In the genomic region with DNA sequence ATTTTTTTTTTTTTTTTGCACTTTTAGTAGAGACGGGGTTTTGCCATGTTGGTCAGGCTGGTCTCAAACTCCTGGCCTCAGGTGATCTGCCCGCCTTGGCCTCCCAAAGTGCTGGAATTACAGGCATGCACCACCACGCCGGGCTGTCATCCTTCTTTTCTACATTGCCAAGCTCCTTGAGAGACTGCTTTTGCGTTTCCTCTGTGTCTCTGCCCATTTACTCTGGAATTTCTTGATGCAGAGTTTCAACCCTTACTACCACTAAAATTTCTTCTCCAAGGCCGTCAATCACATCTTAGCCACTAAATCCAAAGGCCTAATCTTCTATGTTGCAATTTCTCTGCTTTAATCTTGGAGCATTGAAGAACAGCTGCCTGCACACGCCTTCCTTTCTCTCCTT, we compare ENCODE assay signal across 19 cellular contexts.
A peak's percentile ranks its signal among the peaks of the same experiment; 100 is the strongest.
DNase-seq lines count a peak whose midpoint lies in the region; ATAC-seq, FAIRE-seq and TF ChIP-seq lines count a peak whose summit lies in the region.
"Had no signal": no experiment of that assay in that cellular context is flagged by ENCODE, and none has a peak within 500 bp of the region (broad histone marks: within the 10 kb centered on the region; RNA-seq: fewer than 3 reads in every experiment).

No MANE protein-coding gene starts in this region.

- peak overlapping the region; percentile 52; the same call in 1 of the 2 replicates for H3K4me2 ChIP-seq in MM.1S (ENCODE audit: low read depth, low read length)
- H3K4me2 ChIP-seq in H1 (ENCODE audit: insufficient read depth in 1 of 2, low read depth in 2 of 2, low read length in 2 of 2), result no peak overlapping the region
- no peak overlapping the region for H3K4me2 ChIP-seq in trophoblast cell (ENCODE audit: low read length)
- H3K4me2 ChIP-seq: BLaER1 had no signal

- no peak overlapping the region for H2BK20ac ChIP-seq in H1 (ENCODE audit: low read length)

- no peak for FAIRE-seq in H1 (lab: Jason Lieb, UNC)
- FAIRE-seq: G401.6, GM12892, GM19239 had no signal

- H4K91ac ChIP-seq in H1 (replicated peaks; ENCODE audit: insufficient read length, low read length) (no peak overlapping the region), trophoblast cell (ENCODE audit: low read depth, low read length) (no peak overlapping the region)

- H2BK15ac ChIP-seq in H1 (ENCODE audit: low read length), result no peak overlapping the region

- no peak overlapping the region for H3K14ac ChIP-seq in H1 (ENCODE audit: insufficient read length)
- no peak overlapping the region for H3K14ac ChIP-seq in trophoblast cell (ENCODE audit: low read length)

- H2BK5ac ChIP-seq in H1 (ENCODE audit: low read depth, low read length) (no peak overlapping the region), trophoblast cell (ENCODE audit: low read depth, low read length, poor library complexity) (no peak overlapping the region)

- TF ChIP-seq POLR2A in H1 (IDR thresholded peaks at IDR 0.05; ENCODE audit: control extremely low read depth in 1 of 2, low read depth in 2 of 2, low read length in 2 of 2) (no peak), upper lobe of left lung (IDR thresholded peaks at IDR 0.05) (no peak)

- no peak for TF ChIP-seq EP300 in H1 (IDR thresholded peaks at IDR 0.05; ENCODE audit: borderline replicate concordance in 1 of 2, low read depth in 2 of 2, low read length in 2 of 2)
- no peak for TF ChIP-seq EP300 in upper lobe of left lung (IDR thresholded peaks at IDR 0.05)

- peak overlapping the region; percentile 89 for H2AFZ ChIP-seq in MM.1S (ENCODE audit: low read length)
- H2AFZ ChIP-seq in H1 (ENCODE audit: low read length), result 0 out of 2 replicates have a peak overlapping the region, but pooled peaks have one; percentile 53
- no peak overlapping the region for H2AFZ ChIP-seq in trophoblast cell (ENCODE audit: insufficient read depth, low read length, poor library complexity)

- H3K9ac ChIP-seq in MM.1S (ENCODE audit: low read length) (peak overlapping the region; percentile 23; the same call in 1 of the 2 replicates), H1 (replicated peaks in 1 of 4; ENCODE audit: extremely low read depth in 1 of 4, low read depth in 3 of 4, low read length in 3 of 4) (no peak overlapping the region), trophoblast cell (ENCODE audit: low read length) (no peak overlapping the region)
- H3K9ac ChIP-seq: BLaER1 had no signal

- no peak overlapping the region for H3K4me3 ChIP-seq in MM.1S (ENCODE audit: low read length)
- no peak overlapping the region for H3K4me3 ChIP-seq in H1 (ENCODE audit: extremely low read depth in 1 of 4, insufficient read depth in 2 of 4, low read depth in 3 of 4, low read length in 4 of 4)
- H3K4me3 ChIP-seq in trophoblast cell (ENCODE audit: low read depth, low read length), result no peak overlapping the region
- H3K4me3 ChIP-seq in upper lobe of left lung, result no peak overlapping the region
- H3K4me3 ChIP-seq: BLaER1 had no signal

- H3K4ac ChIP-seq in H1 (replicated peaks; ENCODE audit: insufficient read length, low read depth, low read length) (peak overlapping the region; percentile 32), trophoblast cell (ENCODE audit: low read depth, low read length) (no peak overlapping the region)

- H3F3A ChIP-seq in MM.1S (ENCODE audit: insufficient read depth, low read length), result peaks cover 7% of the 10 kb centered on the region; the same call in 1 of the 2 replicates

- no peak overlapping the region for H3K23ac ChIP-seq in H1 (ENCODE audit: insufficient read length)
- no peak overlapping the region for H3K23ac ChIP-seq in trophoblast cell (ENCODE audit: low read length)

- H3K36me3 ChIP-seq in MM.1S (replicated peaks; ENCODE audit: insufficient read depth, low read length) (no peaks in the 10 kb centered on the region), H1 (ENCODE audit: control insufficient read depth in 2 of 4, insufficient read depth in 4 of 4, low read length in 3 of 4) (no peaks in the 10 kb centered on the region), trophoblast cell (ENCODE audit: control insufficient read depth in 1 of 2, insufficient read depth in 2 of 2, low read length in 2 of 2) (no peaks in the 10 kb centered on the region), upper lobe of left lung (no peaks in the 10 kb centered on the region)
- H3K36me3 ChIP-seq: BLaER1 had no signal

- H3K9me3 ChIP-seq in MM.1S (replicated peaks; ENCODE audit: insufficient read depth, low read length), result no peaks in the 10 kb centered on the region
- H3K9me3 ChIP-seq in H1 (ENCODE audit: insufficient read depth in 2 of 2, low read depth in 1 of 2, low read length in 1 of 2), result no peaks in the 10 kb centered on the region
- no peaks in the 10 kb centered on the region for H3K9me3 ChIP-seq in trophoblast cell (ENCODE audit: insufficient read depth, low read depth, low read length)
- no peaks in the 10 kb centered on the region for H3K9me3 ChIP-seq in upper lobe of left lung
- H3K9me3 ChIP-seq: BLaER1, Caco-2 had no signal

- CTCF ChIA-PET in H1 (lab: Charles Lee; ENCODE audit: partially characterized antibody), result interaction anchor here (0.7 to 1.5 kb wide), 3 partner anchors 14 to 205 kb away, joined by 3 read pairs; no protein-coding TSS in a partner anchor

- no peak overlapping the region for H4K8ac ChIP-seq in H1 (ENCODE audit: extremely low read depth, insufficient read depth, low read length)
- no peak overlapping the region for H4K8ac ChIP-seq in trophoblast cell (ENCODE audit: low read depth, low read length)

- H3K56ac ChIP-seq in H1 (replicated peaks; ENCODE audit: insufficient read length, low read depth, low read length), result no peak overlapping the region

- H3K27ac ChIP-seq in MM.1S (ENCODE audit: low read length) (peak overlapping the region; percentile 56; the same call in 1 of the 2 replicates), H1 (ENCODE audit: low read depth, low read length) (no peak overlapping the region), trophoblast cell (ENCODE audit: low read depth, low read length) (no peak overlapping the region), upper lobe of left lung (no peak overlapping the region)
- H3K27ac ChIP-seq: BLaER1, C4-2B had no signal

- peaks cover 14% of the 10 kb centered on the region for H3K4me1 ChIP-seq in MM.1S (ENCODE audit: low read length)
- peaks cover 0 to 3% (median 0%) of the 10 kb centered on the region in 4 experiments; a peak in 1 of 7 replicates for H3K4me1 ChIP-seq in H1 (replicated peaks in 1 of 4; ENCODE audit: control insufficient read depth in 3 of 4, insufficient read depth in 4 of 4, low read length in 3 of 4)
- no peaks in the 10 kb centered on the region for H3K4me1 ChIP-seq in trophoblast cell (ENCODE audit: control insufficient read depth in 1 of 2, insufficient read depth in 2 of 2, low read length in 2 of 2)
- no peaks in the 10 kb centered on the region for H3K4me1 ChIP-seq in upper lobe of left lung
- H3K4me1 ChIP-seq: BLaER1 had no signal

- POLR2A ChIA-PET in H1 (lab: Charles Lee; ENCODE audit: partially characterized antibody), result no interaction called here

- H3K18ac ChIP-seq in H1 (ENCODE audit: extremely low read depth, low read length) (no peak overlapping the region), trophoblast cell (ENCODE audit: low read length) (no peak overlapping the region)

- H2BK120ac ChIP-seq in H1 (replicated peaks; ENCODE audit: low read depth, low read length), result no peak overlapping the region
- no peak overlapping the region for H2BK120ac ChIP-seq in trophoblast cell (ENCODE audit: insufficient read depth, low read length, poor library complexity)

- H4K5ac ChIP-seq in H1 (ENCODE audit: insufficient read length, low read depth, low read length), result no peak overlapping the region

- no peaks in the 10 kb centered on the region for H3K23me2 ChIP-seq in H1 (ENCODE audit: low read depth, low read length)

- H2AK5ac ChIP-seq in H1 (ENCODE audit: low read depth, low read length) (no peak overlapping the region), trophoblast cell (ENCODE audit: low read length) (no peak overlapping the region)

- H3K79me2 ChIP-seq in MM.1S (ENCODE audit: low read length) (no peaks in the 10 kb centered on the region), H1 (ENCODE audit: control insufficient read depth in 1 of 2, insufficient read depth in 2 of 2, low read length in 2 of 2) (no peaks in the 10 kb centered on the region), trophoblast cell (ENCODE audit: control insufficient read depth, insufficient read depth, low read length, poor library complexity) (no peaks in the 10 kb centered on the region)

- H4K20me1 ChIP-seq in MM.1S (ENCODE audit: insufficient read depth, low read length) (no peaks in the 10 kb centered on the region), H1 (replicated peaks in 1 of 2; ENCODE audit: control insufficient read depth in 1 of 2, insufficient read depth in 2 of 2, low read length in 2 of 2) (no peaks in the 10 kb centered on the region)
- H4K20me1 ChIP-seq: BLaER1 had no signal

- ATAC-seq in upper lobe of left lung (ENCODE audit: low FRiP score in 2 of 2), result no peak
- ATAC-seq in GM18909 (IDR thresholded peaks at IDR 0.05; ENCODE audit: poor library complexity, unreplicated experiment), result no peak
- ATAC-seq: CD8-positive, alpha-beta T cell had no signal

- WGBS in H1 (ENCODE audit: extremely low coverage in 1 of 2, insufficient coverage in 1 of 2, insufficient read length in 1 of 2, insufficient replicate concordance in 2 of 2, low coverage in 1 of 2, low lambda C conversion rate in 2 of 2, missing lambda C conversion rate in 1 of 2), 2 experiments, result 91% methylated on average over 6 of the region's 7 CpGs; no CpG with 5 or more reads in 1 of the 2 experiments
- no CpG with 5 or more reads among the region's 7 CpGs for WGBS in trophoblast cell (ENCODE audit: extremely low coverage, insufficient coverage, insufficient read length)
- WGBS in upper lobe of left lung, 2 donors, result 84 to 90% methylated on average over 7 of the region's 7 CpGs

- TF ChIP-seq CTCF in MM.1S (IDR thresholded peaks at IDR 0.05; ENCODE audit: low read length), result no peak
- no peak for TF ChIP-seq CTCF in H1 (IDR thresholded peaks at IDR 0.05; ENCODE audit: control extremely low read depth in 1 of 3, insufficient read depth in 1 of 3, low read depth in 1 of 3, low read length in 3 of 3)
- TF ChIP-seq CTCF in upper lobe of left lung (IDR thresholded peaks at IDR 0.05), result no peak

- TF ChIP-seq RAD21 in H1 (IDR thresholded peaks at IDR 0.05 in 1 of 2, conservative IDR thresholded peaks at IDR 0.05 in 1 of 2; ENCODE audit: low read depth in 2 of 2, low read length in 2 of 2), result no peak

- no peaks in the 10 kb centered on the region for H3K79me1 ChIP-seq in H1 (ENCODE audit: low read depth, low read length)
- no peaks in the 10 kb centered on the region for H3K79me1 ChIP-seq in trophoblast cell (ENCODE audit: low read length)

- no peaks in the 10 kb centered on the region for H3K9me2 ChIP-seq in MM.1S (replicated peaks; ENCODE audit: insufficient read depth, low read length)

- no peak overlapping the region for H4K12ac ChIP-seq in trophoblast cell (ENCODE audit: low read depth, low read length)

- H3K27me3 ChIP-seq in MM.1S (replicated peaks; ENCODE audit: insufficient read depth, low read length) (no peaks in the 10 kb centered on the region), H1 (replicated peaks in 1 of 4; ENCODE audit: control insufficient read depth in 3 of 4, extremely low read depth in 1 of 4, insufficient read depth in 3 of 4, low read length in 3 of 4) (no peaks in the 10 kb centered on the region), trophoblast cell (ENCODE audit: insufficient read depth, low read length) (no peaks in the 10 kb centered on the region), upper lobe of left lung (no peaks in the 10 kb centered on the region)
- H3K27me3 ChIP-seq: BLaER1 had no signal

- no peak for DNase-seq in MM.1S
- DNase-seq in H1 (ENCODE audit: low read depth in 1 of 2, low spot score in 2 of 2), result no peak
- DNase-seq in trophoblast cell, result peak; percentile 57 to 77
- no peak for DNase-seq in HK-2 (ENCODE audit: unreplicated experiment)
- no peak for DNase-seq in upper lobe of left lung
- DNase-seq: Caco-2; CD4-positive, CD25-positive, alpha-beta regulatory T cell; CD8-positive, alpha-beta T cell; DMS153; DND-41; GOT3; H7; HCEC 1CT had no signal

- H2BK12ac ChIP-seq in H1 (ENCODE audit: low read depth, low read length) (no peak overlapping the region), trophoblast cell (ENCODE audit: low read length) (no peak overlapping the region)

Comparison
In these comparisons a context has a peak if more than half of its experiments do, and no peak if none do; other contexts are left out.
1. DNase-seq: peak in trophoblast cell (2 of 2); none in MM.1S (single experiment), H1 (0 of 2), HK-2 (single experiment) and upper lobe of left lung (0 of 2).